ENCODE assay signal across 18 cellular contexts in the genomic region with DNA sequence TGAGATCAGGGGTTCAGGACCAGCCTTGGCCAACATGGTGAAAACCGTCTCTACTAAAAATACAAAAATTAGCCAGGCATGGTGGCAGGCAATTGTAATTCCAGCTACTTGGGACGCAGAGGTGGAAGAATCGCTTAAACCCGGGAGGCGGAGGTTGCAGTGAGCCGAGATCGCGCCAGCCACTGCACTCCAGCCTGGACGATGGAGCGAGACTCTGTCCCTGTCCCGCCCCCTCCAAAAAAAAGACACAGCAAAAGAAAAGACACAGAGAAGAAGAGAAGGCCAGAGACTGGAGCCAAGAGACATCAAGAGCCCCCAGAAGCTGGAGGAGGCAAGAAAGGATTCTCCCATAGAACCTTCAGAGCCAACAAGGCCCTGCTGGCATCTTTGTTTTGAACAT. TPM values are rescaled to one million over a fixed set of nuclear protein-coding genes. Genes with fewer than 3 reads are reported as not detected.
A peak's percentile ranks its signal among the peaks of the same experiment; 100 is the strongest.
DNase-seq lines count a peak whose midpoint lies in the region; ATAC-seq and TF ChIP-seq lines count a peak whose summit lies in the region.
"Had no signal": no experiment of that assay in that cellular context is flagged by ENCODE, and none has a peak within 500 bp of the region (broad histone marks: within the 10 kb centered on the region; RNA-seq: fewer than 3 reads in every experiment).

No MANE protein-coding gene starts in this region.

- POLR2A ChIA-PET in CD4-positive, alpha-beta T cell (lab: Charles Lee): interaction anchor here (3.0 kb wide), 1 partner anchor 80 kb away, joined by 24 read pairs; a partner anchor contains a TSS
- POLR2A ChIA-PET in activated CD8-positive, alpha-beta T cell treated with anti-CD3 and anti-CD28 coated beads, Interleukin-2, amount 10 ng/mL, durations not matched to agents 7 days and 5 days (lab: Charles Lee): interaction anchor here (2.5 kb wide), 1 partner anchor 79 kb away, joined by 17 read pairs; no protein-coding TSS in a partner anchor
- POLR2A ChIA-PET in activated CD4-positive, alpha-beta memory T cell treated with anti-CD3 and anti-CD28 coated beads for 36 hours (lab: Charles Lee): no interaction called here

- H2AFZ ChIP-seq in mesenchymal stem cell (ENCODE audit: low read depth, low read length): no peak overlapping the region

- no peaks in the 10 kb centered on the region for H3K36me3 ChIP-seq in mesenchymal stem cell (ENCODE audit: control insufficient read depth in 1 of 2, insufficient read depth in 2 of 2, low read depth in 1 of 2, low read length in 2 of 2)
- H3K36me3 ChIP-seq: HAP-1 had no signal

- H2AK5ac ChIP-seq in mesenchymal stem cell (ENCODE audit: low read length, severe bottlenecking): no peak overlapping the region

- H4K8ac ChIP-seq in mesenchymal stem cell (ENCODE audit: low read length): no peak overlapping the region

- H3K9ac ChIP-seq in mesenchymal stem cell (ENCODE audit: low read length): no peak overlapping the region

- H3K9me3 ChIP-seq in CD4-positive, alpha-beta T cell (ENCODE audit: control insufficient read depth, low read length): no peaks in the 10 kb centered on the region
- H3K9me3 ChIP-seq in mesenchymal stem cell (ENCODE audit: control insufficient read depth, low read length): no peaks in the 10 kb centered on the region
- H3K9me3 ChIP-seq: HAP-1 had no signal

- no peak overlapping the region for H3K23ac ChIP-seq in mesenchymal stem cell (ENCODE audit: low read length in 2 of 2)

- no peak overlapping the region for H3K4me2 ChIP-seq in mesenchymal stem cell (ENCODE audit: low read length, poor library complexity, severe bottlenecking)

- H3K27me3 ChIP-seq in CD4-positive, alpha-beta T cell (ENCODE audit: control insufficient read depth, insufficient read depth, low read length): no peaks in the 10 kb centered on the region
- peaks cover 0 to 9% of the 10 kb centered on the region in 2 experiments for H3K27me3 ChIP-seq in mesenchymal stem cell (ENCODE audit: control insufficient read depth in 1 of 2, insufficient read depth in 1 of 2, low read length in 2 of 2)

- peak overlapping the region; percentile 15 for H3K27ac Mint-ChIP-seq in activated T-cell treated with anti-CD3 and anti-CD28 coated beads, Interleukin-2, amount 50 U/mL, for 72 hours
- peak overlapping the region; percentile 90 for H3K27ac Mint-ChIP-seq in CD4-positive, alpha-beta T cell
- H3K27ac Mint-ChIP-seq in activated CD8-positive, alpha-beta T cell treated with anti-CD3 and anti-CD28 coated beads, Interleukin-2, amount 10 ng/mL, durations not matched to agents 7 days and 5 days: peak overlapping the region; percentile 73
- no peak overlapping the region for H3K27ac Mint-ChIP-seq in activated CD4-positive, alpha-beta memory T cell treated with anti-CD3 and anti-CD28 coated beads for 36 hours

- H3K27me3 Mint-ChIP-seq in activated T-cell treated with anti-CD3 and anti-CD28 coated beads, Interleukin-2, amount 50 U/mL, for 72 hours (ENCODE audit: low read depth): no peaks in the 10 kb centered on the region
- H3K27me3 Mint-ChIP-seq in CD4-positive, alpha-beta T cell: no peaks in the 10 kb centered on the region
- H3K27me3 Mint-ChIP-seq in activated CD8-positive, alpha-beta T cell treated with anti-CD3 and anti-CD28 coated beads, Interleukin-2, amount 10 ng/mL, durations not matched to agents 7 days and 5 days (ENCODE audit: low read depth): no peaks in the 10 kb centered on the region
- H3K27me3 Mint-ChIP-seq in activated CD4-positive, alpha-beta memory T cell treated with anti-CD3 and anti-CD28 coated beads for 36 hours: no peaks in the 10 kb centered on the region
- H3K27me3 Mint-ChIP-seq: CD4-positive, alpha-beta memory T cell had no signal

- H3K14ac ChIP-seq in mesenchymal stem cell (ENCODE audit: low read length in 2 of 2): no peak overlapping the region

- no peak overlapping the region for H4K91ac ChIP-seq in mesenchymal stem cell (ENCODE audit: low read length)

- peaks cover 2 to 9% of the 10 kb centered on the region in 2 donors for H3K9me3 Mint-ChIP-seq in activated T-cell treated with anti-CD3 and anti-CD28 coated beads, Interleukin-2, amount 50 U/mL, for 72 hours
- no peaks in the 10 kb centered on the region for H3K9me3 Mint-ChIP-seq in CD4-positive, alpha-beta T cell
- peaks cover 22% of the 10 kb centered on the region for H3K9me3 Mint-ChIP-seq in activated CD8-positive, alpha-beta T cell treated with anti-CD3 and anti-CD28 coated beads, Interleukin-2, amount 10 ng/mL, durations not matched to agents 7 days and 5 days (ENCODE audit: insufficient read depth)
- H3K9me3 Mint-ChIP-seq in activated CD4-positive, alpha-beta memory T cell treated with anti-CD3 and anti-CD28 coated beads for 36 hours: peaks cover 14% of the 10 kb centered on the region

- intact Hi-C loops in CD4-positive, alpha-beta T cell (cut with DNase I, micrococcal nuclease): no loop called here
- intact Hi-C loops in activated CD4-positive, alpha-beta memory T cell treated with anti-CD3 and anti-CD28 coated beads for 36 hours (cut with micrococcal nuclease): loop anchor here (10.0 kb wide), 1 partner anchor 224 kb away; a partner anchor contains a TSS

- DNase-seq in activated T-cell treated with anti-CD3 and anti-CD28 coated beads, Interleukin-2, amount 50 U/mL, for 72 hours: no peak
- DNase-seq in activated T-cell treated with anti-CD3 and anti-CD28 coated beads, Interleukin-2, amount 50 U/mL, for 48 hours: no peak
- no peak for DNase-seq in CD4-positive, alpha-beta T cell
- no peak for DNase-seq in activated CD8-positive, alpha-beta T cell treated with anti-CD3 and anti-CD28 coated beads, Interleukin-2, amount 10 ng/mL, durations not matched to agents 7 days and 5 days
- DNase-seq in mesenchymal stem cell: no peak
- DNase-seq in T1000 (lab: John Stamatoyannopoulos, UW): no peak
- no peak for DNase-seq in putamen (ENCODE audit: low spot score)
- DNase-seq in activated CD4-positive, alpha-beta memory T cell treated with anti-CD3 and anti-CD28 coated beads for 36 hours: no peak
- DNase-seq: AML-193; CD4-positive, alpha-beta memory T cell; DND-41; NCI-H1048; NCI-H2081; NCI-H748 treated with DMSO at 0.1 percent for 48 hours had no signal

- no peak overlapping the region for H3K18ac ChIP-seq in mesenchymal stem cell (ENCODE audit: low read depth in 1 of 2, low read length in 2 of 2)

- no peak overlapping the region for H2BK5ac ChIP-seq in mesenchymal stem cell (ENCODE audit: low read depth, low read length, poor library complexity, severe bottlenecking)

- no peak overlapping the region for H3K4me3 ChIP-seq in mesenchymal stem cell (ENCODE audit: insufficient read depth in 1 of 2, low read depth in 1 of 2, low read length in 2 of 2)
- H3K4me3 ChIP-seq: HAP-1 had no signal

- H3K36me3 Mint-ChIP-seq in activated T-cell treated with anti-CD3 and anti-CD28 coated beads, Interleukin-2, amount 50 U/mL, for 72 hours (ENCODE audit: insufficient read depth in 2 of 2): peaks cover 9 to 11% of the 10 kb centered on the region in 2 donors
- H3K36me3 Mint-ChIP-seq in CD4-positive, alpha-beta T cell (ENCODE audit: low read depth): no peaks in the 10 kb centered on the region
- H3K36me3 Mint-ChIP-seq in activated CD8-positive, alpha-beta T cell treated with anti-CD3 and anti-CD28 coated beads, Interleukin-2, amount 10 ng/mL, durations not matched to agents 7 days and 5 days (ENCODE audit: low read depth): peaks cover 23% of the 10 kb centered on the region
- peaks cover 4% of the 10 kb centered on the region for H3K36me3 Mint-ChIP-seq in activated CD4-positive, alpha-beta memory T cell treated with anti-CD3 and anti-CD28 coated beads for 36 hours
- H3K36me3 Mint-ChIP-seq: CD4-positive, alpha-beta memory T cell had no signal

- peaks cover 54% of the 10 kb centered on the region for H3K4me1 Mint-ChIP-seq in activated T-cell treated with anti-CD3 and anti-CD28 coated beads, Interleukin-2, amount 50 U/mL, for 72 hours (ENCODE audit: low read depth)
- peaks cover 62% of the 10 kb centered on the region for H3K4me1 Mint-ChIP-seq in CD4-positive, alpha-beta T cell (ENCODE audit: low read depth)
- H3K4me1 Mint-ChIP-seq in activated CD8-positive, alpha-beta T cell treated with anti-CD3 and anti-CD28 coated beads, Interleukin-2, amount 10 ng/mL, durations not matched to agents 7 days and 5 days (ENCODE audit: low read depth): peaks cover 72% of the 10 kb centered on the region
- peaks cover 42% of the 10 kb centered on the region for H3K4me1 Mint-ChIP-seq in activated CD4-positive, alpha-beta memory T cell treated with anti-CD3 and anti-CD28 coated beads for 36 hours (ENCODE audit: low read depth)

- CTCF ChIA-PET in CD4-positive, alpha-beta T cell (lab: Charles Lee): interaction anchor here (0.5 to 2.6 kb wide), 4 partner anchors 9 to 241 kb away, joined by 3 to 11 read pairs (median 6); a partner anchor contains a TSS
- CTCF ChIA-PET in activated CD8-positive, alpha-beta T cell treated with anti-CD3 and anti-CD28 coated beads, Interleukin-2, amount 10 ng/mL, durations not matched to agents 7 days and 5 days (lab: Charles Lee): interaction anchor here (1.3 to 19.9 kb wide), 7 partner anchors 8 to 241 kb away, joined by 3 to 406 read pairs (median 19); a partner anchor contains a TSS
- CTCF ChIA-PET in activated CD4-positive, alpha-beta memory T cell treated with anti-CD3 and anti-CD28 coated beads for 36 hours (lab: Charles Lee): interaction anchor here (1.1 to 3.1 kb wide), 4 partner anchors 8 to 58 kb away, joined by 4 to 19 read pairs (median 14); no protein-coding TSS in a partner anchor

- peak overlapping the region; percentile 67 for H2BK15ac ChIP-seq in mesenchymal stem cell (ENCODE audit: low read depth, poor library complexity, severe bottlenecking)

- H2BK12ac ChIP-seq in mesenchymal stem cell (ENCODE audit: low read length in 2 of 2): no peak overlapping the region

- H3K4ac ChIP-seq in mesenchymal stem cell (ENCODE audit: low read depth in 1 of 2, low read length in 2 of 2): no peak overlapping the region

- no peak for TF ChIP-seq CTCF in CD4-positive, alpha-beta T cell (IDR thresholded peaks at IDR 0.05)

- no peak overlapping the region for H3K4me3 Mint-ChIP-seq in activated T-cell treated with anti-CD3 and anti-CD28 coated beads, Interleukin-2, amount 50 U/mL, for 72 hours
- no peak overlapping the region for H3K4me3 Mint-ChIP-seq in CD4-positive, alpha-beta T cell
- H3K4me3 Mint-ChIP-seq in activated CD8-positive, alpha-beta T cell treated with anti-CD3 and anti-CD28 coated beads, Interleukin-2, amount 10 ng/mL, durations not matched to agents 7 days and 5 days: no peak overlapping the region
- H3K4me3 Mint-ChIP-seq in activated CD4-positive, alpha-beta memory T cell treated with anti-CD3 and anti-CD28 coated beads for 36 hours: no peak overlapping the region

- no peak for ATAC-seq in activated T-cell treated with anti-CD3 and anti-CD28 coated beads, Interleukin-2, amount 50 U/mL, for 72 hours (replicated peaks in 1 of 2)
- ATAC-seq in CD4-positive, alpha-beta T cell (ENCODE audit: poor library complexity): no peak
- no peak for ATAC-seq in activated CD8-positive, alpha-beta T cell treated with anti-CD3 and anti-CD28 coated beads, Interleukin-2, amount 10 ng/mL, durations not matched to agents 7 days and 5 days

- WGBS in mesenchymal stem cell: 97% methylated on average over 11 of the region's 11 CpGs

- peak overlapping the region; percentile 49 for H2BK120ac ChIP-seq in mesenchymal stem cell (ENCODE audit: low read depth, low read length)

- no peaks in the 10 kb centered on the region for H3K4me1 ChIP-seq in mesenchymal stem cell (ENCODE audit: control insufficient read depth, insufficient read depth, low read depth, low read length)
- H3K4me1 ChIP-seq: HAP-1 had no signal

- no peak overlapping the region for H3K27ac ChIP-seq in CD4-positive, alpha-beta T cell (ENCODE audit: low read depth, low read length)
- H3K27ac ChIP-seq in mesenchymal stem cell (ENCODE audit: low read length, poor library complexity, severe bottlenecking): no peak overlapping the region

- no peaks in the 10 kb centered on the region for H3K79me1 ChIP-seq in mesenchymal stem cell (replicated peaks; ENCODE audit: low read length, poor library complexity, severe bottlenecking)

RNA-seq across cellular contexts. Expression of a gene that starts 25.6 kb away (rescaled TPM):
- total RNA-seq in activated T-cell treated with anti-CD3 and anti-CD28 coated beads, Interleukin-2, amount 50 U/mL, for 72 hours: under 1 TPM; 0.05 to 0.12 TPM
- total RNA-seq in CD4-positive, alpha-beta T cell: under 1 TPM; 0.14 to 0.19 TPM
- under 1 TPM in 1 of 2 experiments, not detected in 1; 0.05 TPM for total RNA-seq in activated CD8-positive, alpha-beta T cell treated with anti-CD3 and anti-CD28 coated beads, Interleukin-2, amount 10 ng/mL, durations not matched to agents 7 days and 5 days
- 0.86 TPM for polyA plus RNA-seq in mesenchymal stem cell (2013, experiment 1 of 2)
- polyA plus RNA-seq in mesenchymal stem cell (2013, experiment 2 of 2): 0.88 TPM
- under 1 TPM; 0.05 to 0.07 TPM for total RNA-seq in activated CD4-positive, alpha-beta memory T cell treated with anti-CD3 and anti-CD28 coated beads for 36 hours
- total RNA-seq: HT-29, MCF 10A, NCI-H460 had no signal

RNA-seq across cellular contexts. Expression of a gene that starts 49.9 kb away (rescaled TPM):
- 1 to 10 TPM in 1 of 2 donors, not detected in 1; 1.9 TPM for total RNA-seq in activated T-cell treated with anti-CD3 and anti-CD28 coated beads, Interleukin-2, amount 50 U/mL, for 72 hours
- total RNA-seq in CD4-positive, alpha-beta T cell: not detected
- not detected for total RNA-seq in activated CD8-positive, alpha-beta T cell treated with anti-CD3 and anti-CD28 coated beads, Interleukin-2, amount 10 ng/mL, durations not matched to agents 7 days and 5 days
- polyA plus RNA-seq in mesenchymal stem cell (2013, experiment 1 of 2): 13.7 TPM
- polyA plus RNA-seq in mesenchymal stem cell (2013, experiment 2 of 2): 14.5 TPM
- total RNA-seq in activated CD4-positive, alpha-beta memory T cell treated with anti-CD3 and anti-CD28 coated beads for 36 hours: under 1 TPM; 0.17 to 0.44 TPM
- total RNA-seq: HT-29, NCI-H460 had no signal
